22 cellular contexts compared by ENCODE assay signal in genomic region chr12:98182791-98183190, GRCh38.
DNase-seq lines count a peak whose midpoint lies in the region; ATAC-seq and TF ChIP-seq lines count a peak whose summit lies in the region.
"Had no signal": no experiment of that assay in that cellular context is flagged by ENCODE, and none has a peak within 500 bp of the region (broad histone marks: within the 10 kb centered on the region; RNA-seq: fewer than 3 reads in every experiment).

No MANE protein-coding gene starts in this region.

- no peaks in the 10 kb centered on the region for H3K79me2 ChIP-seq in neural progenitor cell (ENCODE audit: low read depth)

- H3K4me1 ChIP-seq in neural progenitor cell, result peaks cover 15% of the 10 kb centered on the region
- H3K4me1 ChIP-seq: HAP-1 had no signal

- no peak for TF ChIP-seq CTCF in neural progenitor cell (IDR thresholded peaks at IDR 0.05)

- no peak overlapping the region for H3K4me3 ChIP-seq in neural progenitor cell
- H3K4me3 ChIP-seq: HAP-1 had no signal

- no peak for ATAC-seq in GM19328 (IDR thresholded peaks at IDR 0.05; ENCODE audit: unreplicated experiment)
- ATAC-seq in GM21528 (IDR thresholded peaks at IDR 0.05; ENCODE audit: low FRiP score, unreplicated experiment), result no peak
- ATAC-seq: CD8-positive, alpha-beta T cell; Right ventricle myocardium inferior had no signal

- DNase-seq in NCI-H1417 (lab: John Stamatoyannopoulos, UW) (peak in 2 of 3 experiments; percentile 46 to 80), NCI-H1417 treated with DMSO at 0.1 percent for 48 hours (lab: John Stamatoyannopoulos, UW) (no peak), NCI-H146 treated with DMSO at 0.1 percent for 48 hours (lab: John Stamatoyannopoulos, UW; ENCODE audit: unreplicated experiment) (peak; percentile 95), NCI-H69 (lab: John Stamatoyannopoulos, UW) (peak; percentile 98), neural progenitor cell (ENCODE audit: low spot score) (peak; percentile 64), Kasumi-1 (lab: John Stamatoyannopoulos, UW) (no peak)
- DNase-seq: C1 segment of cervical spinal cord; Calu3; CD8-positive, alpha-beta T cell; DMS153; GDM1; KBM-7; NCI-H1092 treated with DMSO at 0.1 percent for 48 hours; NCI-H1694 treated with DMSO at 0.1 percent for 48 hours; NCI-H2171; NCI-H774; T-helper 9 cell had no signal

- H3K9ac ChIP-seq in neural progenitor cell, result no peak overlapping the region

- H3F3A ChIP-seq in neural progenitor cell (ENCODE audit: low read depth), result peaks cover 12% of the 10 kb centered on the region

- no peak overlapping the region for H2AFZ ChIP-seq in neural progenitor cell (replicated peaks)

- no peaks in the 10 kb centered on the region for H3K27me3 Mint-ChIP-seq in neural progenitor cell (ENCODE audit: insufficient read depth, low read depth)

- H3K36me3 ChIP-seq in neural progenitor cell, result no peaks in the 10 kb centered on the region
- H3K36me3 ChIP-seq: HAP-1 had no signal

- H3K27ac Mint-ChIP-seq in neural progenitor cell, result no peak overlapping the region
- H3K27ac Mint-ChIP-seq: CD8-positive, alpha-beta T cell had no signal

- H3K9me3 Mint-ChIP-seq in neural progenitor cell, result no peaks in the 10 kb centered on the region
- H3K9me3 Mint-ChIP-seq: CD8-positive, alpha-beta T cell had no signal

- H3K36me3 Mint-ChIP-seq in neural progenitor cell, result no peaks in the 10 kb centered on the region
- H3K36me3 Mint-ChIP-seq: CD8-positive, alpha-beta T cell had no signal

- H3K9me3 ChIP-seq in neural progenitor cell (ENCODE audit: low read depth), result no peaks in the 10 kb centered on the region
- H3K9me3 ChIP-seq: HAP-1 had no signal

- no peaks in the 10 kb centered on the region for H3K27me3 ChIP-seq in neural progenitor cell

- peaks cover 8% of the 10 kb centered on the region for H3K4me1 Mint-ChIP-seq in neural progenitor cell

- H3K4me3 Mint-ChIP-seq in neural progenitor cell, result no peak overlapping the region
- H3K4me3 Mint-ChIP-seq: CD8-positive, alpha-beta T cell had no signal

- peak overlapping the region; percentile 69 for H3K27ac ChIP-seq in neural progenitor cell
- H3K27ac ChIP-seq: 22Rv1 had no signal

- H4K20me1 ChIP-seq in neural progenitor cell (ENCODE audit: low read depth), result no peaks in the 10 kb centered on the region

- H3K4me2 ChIP-seq in neural progenitor cell, result peak overlapping the region; percentile 35

Comparison
In these comparisons a context has a peak if more than half of its experiments do, and no peak if none do; other contexts are left out.
1. DNase-seq: peak in NCI-H1417 (2 of 3), NCI-H146 treated with DMSO at 0.1 percent for 48 hours (single experiment), NCI-H69 (single experiment) and neural progenitor cell (single experiment); none in NCI-H1417 treated with DMSO at 0.1 percent for 48 hours (single experiment) and Kasumi-1 (0 of 2).